In genomic region chr2:38037757-38038615, GRCh38 we compare ENCODE assay signal across 9 cellular contexts. TPM values are rescaled to one million over a fixed set of nuclear protein-coding genes. Genes with fewer than 3 reads are reported as not detected.
DNase-seq lines count a peak whose midpoint lies in the region; ATAC-seq, FAIRE-seq and TF ChIP-seq lines count a peak whose summit lies in the region.
"Had no signal": no experiment of that assay in that cellular context is flagged by ENCODE, and none has a peak within 500 bp of the region (broad histone marks: within the 10 kb centered on the region; RNA-seq: fewer than 3 reads in every experiment).

No MANE protein-coding gene starts in this region.

- peak overlapping the region; percentile 14 to 41 for H3K4me3 ChIP-seq in gastroesophageal sphincter
- peak overlapping the region; percentile 62 for H3K4me3 ChIP-seq in psoas muscle

- H3K4me1 ChIP-seq in gastroesophageal sphincter = peaks cover 0 to 12% (median 3%) of the 10 kb centered on the region in 3 donors
- no peaks in the 10 kb centered on the region for H3K4me1 ChIP-seq in psoas muscle

- TF ChIP-seq POLR2A in gastroesophageal sphincter (IDR thresholded peaks at IDR 0.05) = no peak

- DNase-seq in AG08395 (ENCODE audit: low spot score) = peak; percentile 53
- DNase-seq in T-helper 2 cell treated with Interferon-gamma antibody and Interleukin-4, amounts not matched to agents 5 μg/mL and 100 μg/mL, for 36 hours (ENCODE audit: low spot score) = peak; percentile 58
- peak; percentile 42 to 75 for DNase-seq in psoas muscle
- DNase-seq in HEK293T (ENCODE audit: extremely low spot score) = no peak
- no peak for DNase-seq in HTR-8/SVneo (ENCODE audit: insufficient read length, low spot score)

- peaks cover 32% of the 10 kb centered on the region for H3K27me3 Mint-ChIP-seq in T-helper 2 cell treated with Interferon-gamma antibody and Interleukin-4, amounts not matched to agents 5 μg/mL and 100 μg/mL, for 36 hours (ENCODE audit: low read depth)

- H3K27ac ChIP-seq in gastroesophageal sphincter (peak overlapping the region in 2 of 4 donors; percentile 48 to 63), psoas muscle (peak overlapping the region; percentile 47)

- H3K27ac Mint-ChIP-seq in T-helper 2 cell treated with Interferon-gamma antibody and Interleukin-4, amounts not matched to agents 5 μg/mL and 100 μg/mL, for 36 hours = peak overlapping the region; percentile 67

- TF ChIP-seq CTCF in gastroesophageal sphincter (IDR thresholded peaks at IDR 0.05) (peak in 3 of 4 experiments; percentile 19 to 63 (median 38)), psoas muscle (IDR thresholded peaks at IDR 0.05) (peak; percentile 22)

- no peak for FAIRE-seq in HTR-8/SVneo (lab: Jason Lieb, UNC)

- ATAC-seq in GM18498 (IDR thresholded peaks at IDR 0.05; ENCODE audit: unreplicated experiment) (peak; percentile 64), HG02870 (IDR thresholded peaks at IDR 0.05; ENCODE audit: unreplicated experiment) (peak; percentile 71), gastroesophageal sphincter (peak; percentile 74), psoas muscle (peak; percentile 81 to 96 (median 86))
- ATAC-seq: left colon had no signal

- POLR2A ChIA-PET in HEK293T (lab: Yijun Ruan, JAX) = no interaction called here

- intact Hi-C loops in psoas muscle (cut with DNase I) = loop anchor here in 1 of 2 donors (2.0 kb wide), 1 partner anchor 77 kb away; no protein-coding TSS in a partner anchor

- H3K36me3 Mint-ChIP-seq in T-helper 2 cell treated with Interferon-gamma antibody and Interleukin-4, amounts not matched to agents 5 μg/mL and 100 μg/mL, for 36 hours (ENCODE audit: low read depth) = peaks cover 2% of the 10 kb centered on the region

- no peak for TF ChIP-seq EP300 in gastroesophageal sphincter (IDR thresholded peaks at IDR 0.05)

- H3K9me3 Mint-ChIP-seq in T-helper 2 cell treated with Interferon-gamma antibody and Interleukin-4, amounts not matched to agents 5 μg/mL and 100 μg/mL, for 36 hours = peaks cover 10% of the 10 kb centered on the region

- peaks cover 10% of the 10 kb centered on the region for H3K4me1 Mint-ChIP-seq in T-helper 2 cell treated with Interferon-gamma antibody and Interleukin-4, amounts not matched to agents 5 μg/mL and 100 μg/mL, for 36 hours (ENCODE audit: low read depth)

- H3K36me3 ChIP-seq in gastroesophageal sphincter = no peaks in the 10 kb centered on the region
- H3K36me3 ChIP-seq in psoas muscle (ENCODE audit: insufficient read depth in 1 of 2, low read depth in 1 of 2) = no peaks in the 10 kb centered on the region

- H3K27me3 ChIP-seq in gastroesophageal sphincter (no peaks in the 10 kb centered on the region), psoas muscle (ENCODE audit: insufficient read depth in 3 of 3, low read length in 2 of 3) (peaks cover 0 to 11% (median 0%) of the 10 kb centered on the region in 3 donors)

- H3K4me3 Mint-ChIP-seq in T-helper 2 cell treated with Interferon-gamma antibody and Interleukin-4, amounts not matched to agents 5 μg/mL and 100 μg/mL, for 36 hours = peak overlapping the region; percentile 83

- 13 to 23% methylated on average over 14 to 30 of the region's 38 CpGs for WGBS in gastroesophageal sphincter (ENCODE audit: low coverage in 1 of 2), 2 donors
- 11 to 16% (median 13%) methylated on average over 38 of the region's 38 CpGs for WGBS in psoas muscle, 3 donors

- CTCF ChIA-PET in HEK293T (lab: Yijun Ruan, JAX) = no interaction called here

- H3K9me3 ChIP-seq in gastroesophageal sphincter = peaks cover 0 to 3% (median 0%) of the 10 kb centered on the region in 3 donors
- H3K9me3 ChIP-seq in psoas muscle = no peaks in the 10 kb centered on the region

TF ChIP-seq in HEK293T, 16 proteins besides CTCF, POLR2A, EP300 and RAD21:
- TF ChIP-seq FOXK2 (IDR thresholded peaks at IDR 0.05) = no peak
- no peak for TF ChIP-seq LEF1 (IDR thresholded peaks at IDR 0.05; ENCODE audit: borderline replicate concordance)
- no peak for TF ChIP-seq FOXA1 (IDR thresholded peaks at IDR 0.05)
- TF ChIP-seq BHLHE40 (IDR thresholded peaks at IDR 0.05; ENCODE audit: borderline replicate concordance) = no peak
- TF ChIP-seq HDGF (IDR thresholded peaks at IDR 0.05; ENCODE audit: borderline replicate concordance) = no peak
- no peak for TF ChIP-seq ELF4 (IDR thresholded peaks at IDR 0.05)
- no peak for TF ChIP-seq TARDBP (IDR thresholded peaks at IDR 0.05)
- TF ChIP-seq FOXM1 (IDR thresholded peaks at IDR 0.05; ENCODE audit: borderline replicate concordance) = no peak
- no peak for TF ChIP-seq ZNF384 (IDR thresholded peaks at IDR 0.05)
- TF ChIP-seq CTBP1 (IDR thresholded peaks at IDR 0.05; ENCODE audit: borderline replicate concordance) = no peak
- TF ChIP-seq L3MBTL2 (conservative IDR thresholded peaks at IDR 0.05) = no peak
- no peak for TF ChIP-seq PKNOX1 (IDR thresholded peaks at IDR 0.05)
- no peak for TF ChIP-seq SUZ12 (IDR thresholded peaks at IDR 0.05)
- TF ChIP-seq SP1 (IDR thresholded peaks at IDR 0.05) = no peak

RNA-seq across cellular contexts. Expression of gene CYP1B1, which starts 38.0 kb away (rescaled TPM):
- 100 to 1,000 TPM in 1 of 4 donors, 10 to 100 TPM in 3; 19.5 to 156 (median 35.6) TPM for total RNA-seq in gastroesophageal sphincter
- 10 to 100 TPM in 3 of 4 donors, 1 to 10 TPM in 1; 6.8 to 53.1 (median 19.6) TPM for total RNA-seq in psoas muscle
- 1 to 10 TPM; 1.1 to 5.0 (median 4.2) TPM for polyA plus RNA-seq in psoas muscle

Comparison
In these comparisons a context has a peak if more than half of its experiments do, and no peak if none do; other contexts are left out.
1. DNase-seq: peak in AG08395 (single experiment), T-helper 2 cell treated with Interferon-gamma antibody and Interleukin-4, amounts not matched to agents 5 μg/mL and 100 μg/mL, for 36 hours (single experiment) and psoas muscle (2 of 2); none in HEK293T (single experiment) and HTR-8/SVneo (single experiment).
2. Peak in every context shown above with its lines, with median percentiles within 50 percentile points of each other: ATAC-seq.